33 cellular contexts compared by ENCODE assay signal in genomic region chr22:33104192-33104591, GRCh38. TPM values are rescaled to one million over a fixed set of nuclear protein-coding genes. Genes with fewer than 3 reads are reported as not detected.
"Had no signal": no experiment of that assay in that cellular context is flagged by ENCODE, and none has a peak within 500 bp of the region (broad histone marks: within the 10 kb centered on the region; RNA-seq: fewer than 3 reads in every experiment).

No MANE protein-coding gene starts in this region.

- H3K4me1 ChIP-seq: SJSA1 had no signal

- H3K27ac ChIP-seq: brain microvascular endothelial cell, SJSA1, VCaP had no signal

- H3K36me3 ChIP-seq: brain microvascular endothelial cell, SJSA1 had no signal

- ATAC-seq: activated CD8-positive, alpha-beta memory T cell treated with anti-CD3 and anti-CD28 coated beads, Interleukin-2, amount 10 ng/mL, durations not matched to agents 7 days and 5 days; activated naive CD8-positive, alpha-beta T cell treated with anti-CD3 and anti-CD28 coated beads, Interleukin-2, amount 50 U/mL, for 24 hours; K562; Panc1 had no signal

- H3K4me3 ChIP-seq: K562, SJSA1 had no signal

- FAIRE-seq: K562 had no signal

- H3K27me3 ChIP-seq: brain microvascular endothelial cell, SJSA1 had no signal

- H3K9me3 ChIP-seq: SJSA1 had no signal

- DNase-seq: activated B cell treated with CpG ODN at 0.5 μM for 24 hours; activated CD4-positive, alpha-beta memory T cell treated with anti-CD3 and anti-CD28 coated beads for 36 hours; activated CD4-positive, alpha-beta T cell treated with anti-CD3 and anti-CD28 coated beads for 4 hours; activated CD4-positive, alpha-beta T cell treated with anti-CD3 and anti-CD28 coated beads, Interleukin-2, amount 50 U/mL, for 1 hour; activated CD4-positive, CD25-positive, alpha-beta regulatory T cell treated with anti-CD3 and anti-CD28 coated beads, Interleukin-2, amount 50 U/mL, for 72 hours; activated CD8-positive, alpha-beta memory T cell treated with anti-CD3 and anti-CD28 coated beads for 24 hours; activated CD8-positive, alpha-beta memory T cell treated with anti-CD3 and anti-CD28 coated beads, Interleukin-2, amount 10 ng/mL, durations not matched to agents 7 days and 5 days; activated CD8-positive, alpha-beta memory T cell treated with anti-CD3 and anti-CD28 coated beads, Interleukin-2, amount 50 U/mL, for 48 hours; activated effector memory CD4-positive, alpha-beta T cell treated with Interleukin-2 at 50 U/mL for 16 hours; activated naive CD4-positive, alpha-beta T cell treated with anti-CD3 and anti-CD28 coated beads, Interleukin-2, amount 10 ng/mL, durations not matched to agents 7 days and 5 days; activated naive CD8-positive, alpha-beta T cell treated with anti-CD3 and anti-CD28 coated beads, Interleukin-2, amount 50 U/mL, for 24 hours; activated T-cell treated with anti-CD3 and anti-CD28 coated beads, Interleukin-2, amount 50 U/mL, for 48 hours; anterior cingulate cortex; brain microvascular endothelial cell; central memory CD4-positive, alpha-beta T cell; NCI-H1105; NCI-H1417 treated with DMSO at 0.1 percent for 48 hours; NCI-H187 treated with DMSO at 0.1 percent for 48 hours; NCI-H2081; NCI-H2171 treated with DMSO at 0.1 percent for 48 hours; NCI-H345; NCI-H524 treated with DMSO at 0.1 percent for 48 hours; SHP77 treated with DMSO at 0.1 percent for 48 hours; SW 1271; T-helper 1 cell; T-helper 2 cell; T-helper 9 cell had no signal

RNA-seq across cellular contexts. Expression of gene SYN3, which starts 46.0 kb away (rescaled TPM):
- total RNA-seq: activated CD4-positive, alpha-beta memory T cell treated with anti-CD3 and anti-CD28 coated beads for 36 hours; activated CD8-positive, alpha-beta memory T cell treated with anti-CD3 and anti-CD28 coated beads, Interleukin-2, amount 10 ng/mL, durations not matched to agents 7 days and 5 days; NCI-H460; RPMI7951; SJSA1 had no signal
